1 cellular context compared by ENCODE assay signal in the genomic region with DNA sequence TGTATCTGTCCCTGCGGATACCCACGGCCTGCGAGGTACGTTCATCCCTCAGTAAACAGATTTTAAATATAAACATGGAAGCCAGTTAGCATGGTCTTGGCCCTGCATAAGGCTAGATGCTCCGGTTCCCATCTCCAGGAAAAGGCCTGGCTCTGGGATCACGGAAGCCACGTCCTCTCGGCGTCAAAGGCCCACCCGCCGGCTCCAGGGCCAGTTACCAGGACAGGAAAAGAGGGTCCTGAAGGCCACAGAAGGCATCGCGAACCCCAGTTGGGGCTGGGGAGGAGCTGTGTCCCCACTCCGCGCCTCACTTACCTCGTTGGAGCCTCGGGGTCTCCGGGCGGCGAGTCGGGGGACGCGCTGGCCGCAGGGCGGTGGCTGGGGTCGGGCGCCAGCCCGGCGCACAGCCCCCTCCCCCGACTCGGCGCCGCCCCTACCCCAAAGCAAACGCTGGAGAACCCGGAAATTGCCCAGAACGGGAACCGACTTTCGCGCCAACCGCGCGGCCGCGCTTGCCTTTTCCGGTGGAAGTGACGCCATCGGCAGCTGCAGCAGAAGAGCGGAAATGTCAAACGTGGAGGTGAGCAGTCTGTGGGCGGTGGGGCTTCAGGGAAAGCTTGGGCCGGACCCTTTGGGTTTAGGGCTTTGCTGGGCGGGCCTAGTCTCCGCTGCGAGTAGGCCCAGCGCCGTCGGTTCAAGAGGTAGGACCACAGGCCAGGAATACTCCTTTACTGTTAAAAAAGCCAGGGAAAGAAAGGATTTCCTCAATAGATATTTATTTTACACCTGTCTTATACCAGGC.
A peak's percentile ranks its signal among the peaks of the same experiment; 100 is the strongest.
TF ChIP-seq lines count a peak whose summit lies in the region.

Gene TOPBP1 (minus strand): TSS at position 488 of the 802 bp plus-strand sequence. CDS start 814 bp downstream, outside the sequence.

TF ChIP-seq in GM23338, 12 proteins besides CTCF, POLR2A, EP300 and RAD21 (continued from another document):
- TF ChIP-seq, protein P1, sequence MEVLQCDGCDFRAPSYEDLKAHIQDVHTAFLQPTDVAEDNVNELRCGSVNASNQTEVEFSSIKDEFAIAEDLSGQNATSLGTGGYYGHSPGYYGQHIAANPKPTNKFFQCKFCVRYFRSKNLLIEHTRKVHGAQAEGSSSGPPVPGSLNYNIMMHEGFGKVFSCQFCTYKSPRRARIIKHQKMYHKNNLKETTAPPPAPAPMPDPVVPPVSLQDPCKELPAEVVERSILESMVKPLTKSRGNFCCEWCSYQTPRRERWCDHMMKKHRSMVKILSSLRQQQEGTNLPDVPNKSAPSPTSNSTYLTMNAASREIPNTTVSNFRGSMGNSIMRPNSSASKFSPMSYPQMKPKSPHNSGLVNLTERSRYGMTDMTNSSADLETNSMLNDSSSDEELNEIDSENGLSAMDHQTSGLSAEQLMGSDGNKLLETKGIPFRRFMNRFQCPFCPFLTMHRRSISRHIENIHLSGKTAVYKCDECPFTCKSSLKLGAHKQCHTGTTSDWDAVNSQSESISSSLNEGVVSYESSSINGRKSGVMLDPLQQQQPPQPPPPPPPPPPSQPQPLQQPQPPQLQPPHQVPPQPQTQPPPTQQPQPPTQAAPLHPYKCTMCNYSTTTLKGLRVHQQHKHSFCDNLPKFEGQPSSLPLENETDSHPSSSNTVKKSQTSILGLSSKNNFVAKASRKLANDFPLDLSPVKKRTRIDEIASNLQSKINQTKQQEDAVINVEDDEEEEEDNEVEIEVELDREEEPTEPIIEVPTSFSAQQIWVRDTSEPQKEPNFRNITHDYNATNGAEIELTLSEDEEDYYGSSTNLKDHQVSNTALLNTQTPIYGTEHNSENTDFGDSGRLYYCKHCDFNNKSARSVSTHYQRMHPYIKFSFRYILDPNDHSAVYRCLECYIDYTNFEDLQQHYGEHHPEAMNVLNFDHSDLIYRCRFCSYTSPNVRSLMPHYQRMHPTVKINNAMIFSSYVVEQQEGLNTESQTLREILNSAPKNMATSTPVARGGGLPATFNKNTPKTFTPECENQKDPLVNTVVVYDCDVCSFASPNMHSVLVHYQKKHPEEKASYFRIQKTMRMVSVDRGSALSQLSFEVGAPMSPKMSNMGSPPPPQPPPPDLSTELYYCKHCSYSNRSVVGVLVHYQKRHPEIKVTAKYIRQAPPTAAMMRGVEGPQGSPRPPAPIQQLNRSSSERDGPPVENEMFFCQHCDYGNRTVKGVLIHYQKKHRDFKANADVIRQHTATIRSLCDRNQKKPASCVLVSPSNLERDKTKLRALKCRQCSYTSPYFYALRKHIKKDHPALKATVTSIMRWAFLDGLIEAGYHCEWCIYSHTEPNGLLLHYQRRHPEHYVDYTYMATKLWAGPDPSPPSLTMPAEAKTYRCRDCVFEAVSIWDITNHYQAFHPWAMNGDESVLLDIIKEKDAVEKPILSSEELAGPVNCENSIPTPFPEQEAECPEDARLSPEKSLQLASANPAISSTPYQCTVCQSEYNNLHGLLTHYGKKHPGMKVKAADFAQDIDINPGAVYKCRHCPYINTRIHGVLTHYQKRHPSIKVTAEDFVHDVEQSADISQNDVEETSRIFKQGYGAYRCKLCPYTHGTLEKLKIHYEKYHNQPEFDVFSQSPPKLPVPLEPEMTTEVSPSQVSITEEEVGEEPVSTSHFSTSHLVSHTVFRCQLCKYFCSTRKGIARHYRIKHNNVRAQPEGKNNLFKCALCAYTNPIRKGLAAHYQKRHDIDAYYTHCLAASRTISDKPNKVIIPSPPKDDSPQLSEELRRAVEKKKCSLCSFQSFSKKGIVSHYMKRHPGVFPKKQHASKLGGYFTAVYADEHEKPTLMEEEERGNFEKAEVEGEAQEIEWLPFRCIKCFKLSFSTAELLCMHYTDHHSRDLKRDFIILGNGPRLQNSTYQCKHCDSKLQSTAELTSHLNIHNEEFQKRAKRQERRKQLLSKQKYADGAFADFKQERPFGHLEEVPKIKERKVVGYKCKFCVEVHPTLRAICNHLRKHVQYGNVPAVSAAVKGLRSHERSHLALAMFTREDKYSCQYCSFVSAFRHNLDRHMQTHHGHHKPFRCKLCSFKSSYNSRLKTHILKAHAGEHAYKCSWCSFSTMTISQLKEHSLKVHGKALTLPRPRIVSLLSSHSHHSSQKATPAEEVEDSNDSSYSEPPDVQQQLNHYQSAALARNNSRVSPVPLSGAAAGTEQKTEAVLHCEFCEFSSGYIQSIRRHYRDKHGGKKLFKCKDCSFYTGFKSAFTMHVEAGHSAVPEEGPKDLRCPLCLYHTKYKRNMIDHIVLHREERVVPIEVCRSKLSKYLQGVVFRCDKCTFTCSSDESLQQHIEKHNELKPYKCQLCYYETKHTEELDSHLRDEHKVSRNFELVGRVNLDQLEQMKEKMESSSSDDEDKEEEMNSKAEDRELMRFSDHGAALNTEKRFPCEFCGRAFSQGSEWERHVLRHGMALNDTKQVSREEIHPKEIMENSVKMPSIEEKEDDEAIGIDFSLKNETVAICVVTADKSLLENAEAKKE (CRISPR knock-in tag; IDR thresholded peaks at IDR 0.05), result no peak
- peak; percentile 73 for TF ChIP-seq POLR2AphosphoS5 (IDR thresholded peaks at IDR 0.05; ENCODE audit: low read depth)
- TF ChIP-seq ZNF331 (CRISPR knock-in tag; IDR thresholded peaks at IDR 0.05; ENCODE audit: low read depth), result no peak
- TF ChIP-seq, protein P2, sequence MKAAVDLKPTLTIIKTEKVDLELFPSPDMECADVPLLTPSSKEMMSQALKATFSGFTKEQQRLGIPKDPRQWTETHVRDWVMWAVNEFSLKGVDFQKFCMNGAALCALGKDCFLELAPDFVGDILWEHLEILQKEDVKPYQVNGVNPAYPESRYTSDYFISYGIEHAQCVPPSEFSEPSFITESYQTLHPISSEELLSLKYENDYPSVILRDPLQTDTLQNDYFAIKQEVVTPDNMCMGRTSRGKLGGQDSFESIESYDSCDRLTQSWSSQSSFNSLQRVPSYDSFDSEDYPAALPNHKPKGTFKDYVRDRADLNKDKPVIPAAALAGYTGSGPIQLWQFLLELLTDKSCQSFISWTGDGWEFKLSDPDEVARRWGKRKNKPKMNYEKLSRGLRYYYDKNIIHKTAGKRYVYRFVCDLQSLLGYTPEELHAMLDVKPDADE (IDR thresholded peaks at IDR 0.05), result peak; percentile 55
- no peak for TF ChIP-seq JUNB (IDR thresholded peaks at IDR 0.05; ENCODE audit: unreplicated experiment)
- TF ChIP-seq NANOG (IDR thresholded peaks at IDR 0.05; ENCODE audit: borderline replicate concordance), result no peak
